In genomic region chr22:41285820-41286638, GRCh38 we compare ENCODE assay signal across 8 cellular contexts. TPM values are rescaled to one million over a fixed set of nuclear protein-coding genes. Genes with fewer than 3 reads are reported as not detected.
A peak's percentile ranks its signal among the peaks of the same experiment; 100 is the strongest.
DNase-seq lines count a peak whose midpoint lies in the region; ATAC-seq and TF ChIP-seq lines count a peak whose summit lies in the region.

RANGAP1 (minus strand) TSS chr22:41286187; CDS start chr22:41281044, 5,143 bp downstream.

- H3K27me3 ChIP-seq in SU-DHL-6 (ENCODE audit: low read length) (no peaks in the 10 kb centered on the region), osteoblast (ENCODE audit: insufficient read depth, low read length) (no peaks in the 10 kb centered on the region), thoracic aorta (replicated peaks; ENCODE audit: insufficient read depth) (no peaks in the 10 kb centered on the region)

- ATAC-seq in HG02678 (IDR thresholded peaks at IDR 0.05; ENCODE audit: unreplicated experiment) = peak; percentile 97
- peak; percentile 96 for ATAC-seq in activated naive CD8-positive, alpha-beta T cell treated with anti-CD3 and anti-CD28 coated beads, Interleukin-2, amount 10 ng/mL, durations not matched to agents 7 days and 5 days (ENCODE audit: low read depth)
- ATAC-seq in thoracic aorta (ENCODE audit: insufficient number of reproducible peaks, low FRiP score, low read depth) = peak; percentile 96

- POLR2A ChIA-PET in activated naive CD8-positive, alpha-beta T cell treated with anti-CD3 and anti-CD28 coated beads, Interleukin-2, amount 10 ng/mL, durations not matched to agents 7 days and 5 days (lab: Charles Lee) = interaction anchor here (0.6 to 5.3 kb wide), 23 partner anchors 8 to 547 kb away, joined by 3 to 80 read pairs (median 5); partner anchors contain the start of genes ACO2, EP300, PHF5A and PMM1

- peak; percentile 95 for DNase-seq in NCI-H128 (lab: John Stamatoyannopoulos, UW; ENCODE audit: unreplicated experiment)
- DNase-seq in activated naive CD8-positive, alpha-beta T cell treated with anti-CD3 and anti-CD28 coated beads, Interleukin-2, amount 10 ng/mL, durations not matched to agents 7 days and 5 days = peak; percentile 96
- DNase-seq in glutamatergic neuron = peak; percentile 98
- peak; percentile 99 for DNase-seq in osteoblast (ENCODE audit: insufficient read length, low spot score, missing footprints)
- peak; percentile 82 for DNase-seq in thoracic aorta (ENCODE audit: low spot score)

- H2AFZ ChIP-seq in SU-DHL-6 (ENCODE audit: low read depth, low read length, severe bottlenecking) = peak within 1 kb of the TSS; percentile 80
- peak within 1 kb of the TSS; percentile 77 for H2AFZ ChIP-seq in osteoblast (ENCODE audit: low read length)

- no peaks in the 10 kb centered on the region for H3K36me3 ChIP-seq in SU-DHL-6 (ENCODE audit: low read length)
- peaks cover 32% of the 10 kb centered on the region for H3K36me3 ChIP-seq in osteoblast (ENCODE audit: insufficient read depth, low read length)
- H3K36me3 ChIP-seq in thoracic aorta = peaks cover 11% of the 10 kb centered on the region

- H3K4me2 ChIP-seq in SU-DHL-6 (ENCODE audit: low read depth, low read length, poor library complexity, severe bottlenecking) = peak within 1 kb of the TSS; percentile 89
- peak within 1 kb of the TSS; percentile 96 for H3K4me2 ChIP-seq in osteoblast (ENCODE audit: insufficient read depth, low read length)

- peak within 1 kb of the TSS; percentile 91 for H3K9ac ChIP-seq in SU-DHL-6 (ENCODE audit: low read length)

- 0 out of 3 replicates have a peak, but pooled peaks have one; percentile 11 for TF ChIP-seq CTCF in GM12872 (IDR thresholded peaks at IDR 0.05; ENCODE audit: insufficient read depth, low read depth, low read length)
- TF ChIP-seq CTCF in SU-DHL-6 (IDR thresholded peaks at IDR 0.05; ENCODE audit: insufficient read depth, low read length, poor library complexity, severe bottlenecking) = no peak
- no peak for TF ChIP-seq CTCF in glutamatergic neuron (IDR thresholded peaks at IDR 0.05; ENCODE audit: partially characterized antibody, unreplicated experiment)
- no peak for TF ChIP-seq CTCF in osteoblast (IDR thresholded peaks at IDR 0.05; ENCODE audit: extremely low read depth, low read depth, low read length)
- TF ChIP-seq CTCF in thoracic aorta (IDR thresholded peaks at IDR 0.05) = peak; percentile 35

- H3K4me3 Mint-ChIP-seq in activated naive CD8-positive, alpha-beta T cell treated with anti-CD3 and anti-CD28 coated beads, Interleukin-2, amount 10 ng/mL, durations not matched to agents 7 days and 5 days = peak within 1 kb of the TSS; percentile 95
- H3K4me3 Mint-ChIP-seq in glutamatergic neuron (ENCODE audit: unreplicated experiment) = peak within 1 kb of the TSS; percentile 95

- H3K36me3 Mint-ChIP-seq in activated naive CD8-positive, alpha-beta T cell treated with anti-CD3 and anti-CD28 coated beads, Interleukin-2, amount 10 ng/mL, durations not matched to agents 7 days and 5 days = peaks cover 12% of the 10 kb centered on the region
- H3K36me3 Mint-ChIP-seq in glutamatergic neuron (ENCODE audit: unreplicated experiment) = no peaks in the 10 kb centered on the region

- no peaks in the 10 kb centered on the region for H3K27me3 Mint-ChIP-seq in activated naive CD8-positive, alpha-beta T cell treated with anti-CD3 and anti-CD28 coated beads, Interleukin-2, amount 10 ng/mL, durations not matched to agents 7 days and 5 days
- H3K27me3 Mint-ChIP-seq in glutamatergic neuron (ENCODE audit: unreplicated experiment) = peaks cover 2% of the 10 kb centered on the region

- no peaks in the 10 kb centered on the region for H3K9me3 ChIP-seq in SU-DHL-6 (ENCODE audit: insufficient read depth, low read length)
- no peaks in the 10 kb centered on the region for H3K9me3 ChIP-seq in osteoblast (ENCODE audit: low read depth, low read length)
- no peaks in the 10 kb centered on the region for H3K9me3 ChIP-seq in thoracic aorta

- H3K79me2 ChIP-seq in SU-DHL-6 (ENCODE audit: insufficient read depth, low read length) (peaks cover 40% of the 10 kb centered on the region), osteoblast (ENCODE audit: insufficient read depth, low read length) (peaks cover 43% of the 10 kb centered on the region)

- H3K27ac ChIP-seq in SU-DHL-6 (ENCODE audit: low read depth, low read length) (peak within 1 kb of the TSS; percentile 80), osteoblast (ENCODE audit: low read depth, low read length) (peak within 1 kb of the TSS; percentile 75), thoracic aorta (peak within 1 kb of the TSS; percentile 58 to 67)

- H3K4me1 Mint-ChIP-seq in activated naive CD8-positive, alpha-beta T cell treated with anti-CD3 and anti-CD28 coated beads, Interleukin-2, amount 10 ng/mL, durations not matched to agents 7 days and 5 days = peaks cover 18% of the 10 kb centered on the region
- peaks cover 4% of the 10 kb centered on the region for H3K4me1 Mint-ChIP-seq in glutamatergic neuron (ENCODE audit: low read depth, unreplicated experiment)

- H3K9me2 ChIP-seq in SU-DHL-6 (replicated peaks; ENCODE audit: insufficient read depth, low read length) = no peaks in the 10 kb centered on the region

- 0 out of 2 replicates have a peak, but pooled peaks cover 4% of the 10 kb centered on the region for H3F3A ChIP-seq in SU-DHL-6 (ENCODE audit: insufficient read depth)

- H3K4me3 ChIP-seq in SU-DHL-6 (ENCODE audit: insufficient read depth, low read length, poor library complexity, severe bottlenecking) = peak within 1 kb of the TSS; percentile 91
- peak within 1 kb of the TSS; percentile 92 for H3K4me3 ChIP-seq in osteoblast (ENCODE audit: insufficient read depth, low read length)
- H3K4me3 ChIP-seq in thoracic aorta = peak within 1 kb of the TSS; percentile 88

- H3K9me3 Mint-ChIP-seq in activated naive CD8-positive, alpha-beta T cell treated with anti-CD3 and anti-CD28 coated beads, Interleukin-2, amount 10 ng/mL, durations not matched to agents 7 days and 5 days = no peaks in the 10 kb centered on the region
- H3K9me3 Mint-ChIP-seq in glutamatergic neuron (ENCODE audit: unreplicated experiment) = peaks cover 8% of the 10 kb centered on the region

- peak within 1 kb of the TSS; percentile 96 for H3K27ac Mint-ChIP-seq in activated naive CD8-positive, alpha-beta T cell treated with anti-CD3 and anti-CD28 coated beads, Interleukin-2, amount 10 ng/mL, durations not matched to agents 7 days and 5 days
- peak within 1 kb of the TSS; percentile 96 for H3K27ac Mint-ChIP-seq in glutamatergic neuron (ENCODE audit: unreplicated experiment)

- H3K4me1 ChIP-seq in osteoblast (ENCODE audit: insufficient read depth, low read length) = peaks cover 43% of the 10 kb centered on the region
- peaks cover 10 to 40% of the 10 kb centered on the region in 2 donors for H3K4me1 ChIP-seq in thoracic aorta (ENCODE audit: control insufficient read depth in 1 of 2, low read depth in 2 of 2)

- H4K20me1 ChIP-seq in SU-DHL-6 (ENCODE audit: low read depth, low read length) (no peaks in the 10 kb centered on the region; the same call in 1 of the 2 replicates), osteoblast (ENCODE audit: insufficient read depth, low read length) (peaks cover 7% of the 10 kb centered on the region)

RNA-seq across cellular contexts. Expression of gene RANGAP1, which starts in this region (rescaled TPM):
- 10 to 100 TPM; 93.6 to 98.3 TPM for total RNA-seq in activated naive CD8-positive, alpha-beta T cell treated with anti-CD3 and anti-CD28 coated beads, Interleukin-2, amount 10 ng/mL, durations not matched to agents 7 days and 5 days
- total RNA-seq in glutamatergic neuron (ENCODE audit: unreplicated experiment) = 80.8 TPM
- 29.8 and 31.8 TPM in 2 replicates for total RNA-seq in osteoblast
- total RNA-seq in thoracic aorta = 10 to 100 TPM; 42.0 to 42.7 TPM

Comparison
In these comparisons a context has a peak if more than half of its experiments do, and no peak if none do; other contexts are left out.
1. Peak in every context shown above with its lines: DNase-seq, ATAC-seq, H3K4me3 ChIP-seq and H3K27ac ChIP-seq.
2. CTCF ChIP-seq: peak in GM12872 (single experiment) and thoracic aorta (single experiment); none in SU-DHL-6 (single experiment), glutamatergic neuron (single experiment) and osteoblast (single experiment).